In the genomic region with DNA sequence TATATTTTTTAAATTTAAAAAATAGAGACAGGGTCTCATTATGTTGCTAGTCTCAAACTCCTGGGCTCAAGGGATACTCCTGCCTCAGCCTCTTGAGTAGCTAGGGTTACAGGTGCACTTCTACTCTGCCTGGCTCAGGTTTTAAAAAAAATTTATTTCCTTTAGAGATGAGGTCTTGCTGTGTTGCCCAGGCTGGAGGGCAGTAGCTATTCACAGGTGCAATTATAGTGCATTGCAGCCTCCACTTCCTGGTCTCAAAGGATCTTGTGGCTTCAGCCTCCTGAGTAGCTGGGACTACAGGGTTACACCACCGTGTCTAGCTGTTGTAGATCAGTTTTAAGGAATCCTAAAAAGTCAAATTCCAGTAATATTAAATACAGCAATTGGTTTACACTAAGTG, we compare ENCODE assay signal across 28 cellular contexts. TPM values are rescaled to one million over a fixed set of nuclear protein-coding genes. Genes with fewer than 3 reads are reported as not detected.
DNase-seq lines count a peak whose midpoint lies in the region; ATAC-seq and TF ChIP-seq lines count a peak whose summit lies in the region.
"Had no signal": no experiment of that assay in that cellular context is flagged by ENCODE, and none has a peak within 500 bp of the region (broad histone marks: within the 10 kb centered on the region; RNA-seq: fewer than 3 reads in every experiment).

No MANE protein-coding gene starts in this region.

- H3K27me3 ChIP-seq in psoas muscle (ENCODE audit: insufficient read depth in 3 of 3, low read length in 2 of 3) (no peaks in the 10 kb centered on the region), upper lobe of right lung (no peaks in the 10 kb centered on the region)
- H3K27me3 ChIP-seq: ascending aorta, cardiac muscle cell, stomach, tibial artery had no signal

- TF ChIP-seq CTCF in psoas muscle (IDR thresholded peaks at IDR 0.05) (no peak), upper lobe of right lung (IDR thresholded peaks at IDR 0.05) (no peak)

- H3K4me3 Mint-ChIP-seq in T-helper 2 cell treated with Interferon-gamma antibody and Interleukin-4, amounts not matched to agents 5 μg/mL and 100 μg/mL, for 36 hours = peak overlapping the region; percentile 35
- no peak overlapping the region for H3K4me3 Mint-ChIP-seq in central memory CD8-positive, alpha-beta T cell
- H3K4me3 Mint-ChIP-seq: activated B cell treated with CpG ODN at 0.5 μM for 24 hours; activated naive CD4-positive, alpha-beta T cell treated with anti-CD3 and anti-CD28 coated beads, Interleukin-2, amount 10 ng/mL, durations not matched to agents 7 days and 5 days; activated T-helper 1 cell treated with anti-CD3 and anti-CD28 coated beads, Interleukin-12 subunit alpha, Interleukin-12 subunit beta, Interleukin-2, Interleukin-4 antibody, amounts not matched to agents 30 ng/mL and 10 ng/mL and 1 ng/mL, durations not matched to agents 14 hours and 24 hours and 36 hours; GM23338 had no signal

- in situ Hi-C loops in KBM-7 (cut with MboI; ENCODE audit: low pct_unique_long_range_greater_than_20kb, low sequenced_read_pairs) = no loop called here

- H3K27ac ChIP-seq in psoas muscle (peak overlapping the region; percentile 59), upper lobe of right lung (no peak overlapping the region)
- H3K27ac ChIP-seq: cardiac muscle cell, coronary artery, stomach had no signal

- ATAC-seq in central memory CD8-positive, alpha-beta T cell (replicated peaks; ENCODE audit: extremely low read depth, poor library complexity, severe bottlenecking) = no peak
- ATAC-seq in psoas muscle = no peak
- ATAC-seq in upper lobe of right lung = no peak
- ATAC-seq: sciatic nerve had no signal

- no peaks in the 10 kb centered on the region for H3K36me3 ChIP-seq in psoas muscle (ENCODE audit: insufficient read depth in 1 of 2, low read depth in 1 of 2)
- H3K36me3 ChIP-seq in upper lobe of right lung = no peaks in the 10 kb centered on the region
- H3K36me3 ChIP-seq: ascending aorta, cardiac muscle cell, stomach, tibial artery had no signal

- H3K27me3 Mint-ChIP-seq in T-helper 2 cell treated with Interferon-gamma antibody and Interleukin-4, amounts not matched to agents 5 μg/mL and 100 μg/mL, for 36 hours (ENCODE audit: low read depth) = no peaks in the 10 kb centered on the region
- H3K27me3 Mint-ChIP-seq in central memory CD8-positive, alpha-beta T cell = no peaks in the 10 kb centered on the region
- H3K27me3 Mint-ChIP-seq: activated B cell treated with CpG ODN at 0.5 μM for 24 hours; activated naive CD4-positive, alpha-beta T cell treated with anti-CD3 and anti-CD28 coated beads, Interleukin-2, amount 10 ng/mL, durations not matched to agents 7 days and 5 days; progenitor cell of endocrine pancreas had no signal

- H3K9me3 ChIP-seq in psoas muscle = no peaks in the 10 kb centered on the region
- H3K9me3 ChIP-seq in upper lobe of right lung = no peaks in the 10 kb centered on the region
- H3K9me3 ChIP-seq: ascending aorta, stomach, tibial artery had no signal

- H3K4me1 Mint-ChIP-seq in T-helper 2 cell treated with Interferon-gamma antibody and Interleukin-4, amounts not matched to agents 5 μg/mL and 100 μg/mL, for 36 hours (ENCODE audit: low read depth) = peaks cover 40% of the 10 kb centered on the region
- H3K4me1 Mint-ChIP-seq in central memory CD8-positive, alpha-beta T cell = peaks cover 41% of the 10 kb centered on the region

- H3K4me3 ChIP-seq in psoas muscle (no peak overlapping the region), upper lobe of right lung (no peak overlapping the region)
- H3K4me3 ChIP-seq: ascending aorta, cardiac muscle cell, coronary artery, GM23338, stomach, tibial artery had no signal

- H3K4me1 ChIP-seq in psoas muscle = peaks cover 57% of the 10 kb centered on the region
- peaks cover 33% of the 10 kb centered on the region for H3K4me1 ChIP-seq in upper lobe of right lung

- H3K9me3 Mint-ChIP-seq in T-helper 2 cell treated with Interferon-gamma antibody and Interleukin-4, amounts not matched to agents 5 μg/mL and 100 μg/mL, for 36 hours = no peaks in the 10 kb centered on the region
- no peaks in the 10 kb centered on the region for H3K9me3 Mint-ChIP-seq in central memory CD8-positive, alpha-beta T cell
- H3K9me3 Mint-ChIP-seq: activated B cell treated with CpG ODN at 0.5 μM for 24 hours; activated naive CD4-positive, alpha-beta T cell treated with anti-CD3 and anti-CD28 coated beads, Interleukin-2, amount 10 ng/mL, durations not matched to agents 7 days and 5 days; activated T-helper 1 cell treated with anti-CD3 and anti-CD28 coated beads, Interleukin-12 subunit alpha, Interleukin-12 subunit beta, Interleukin-2, Interleukin-4 antibody, amounts not matched to agents 30 ng/mL and 10 ng/mL and 1 ng/mL, durations not matched to agents 14 hours and 24 hours and 36 hours; GM23338 had no signal

- intact Hi-C loops in psoas muscle (cut with DNase I) = no loop called here
- intact Hi-C loops in upper lobe of right lung (cut with DNase I) = no loop called here

- 31 to 47% (median 46%) methylated on average over 1 of the region's 1 CpG for WGBS in psoas muscle, 3 donors

- H3K27ac Mint-ChIP-seq in T-helper 2 cell treated with Interferon-gamma antibody and Interleukin-4, amounts not matched to agents 5 μg/mL and 100 μg/mL, for 36 hours = peak overlapping the region; percentile 23
- peak overlapping the region; percentile 60 for H3K27ac Mint-ChIP-seq in central memory CD8-positive, alpha-beta T cell (ENCODE audit: low read depth)
- H3K27ac Mint-ChIP-seq: activated B cell treated with CpG ODN at 0.5 μM for 24 hours; activated naive CD4-positive, alpha-beta T cell treated with anti-CD3 and anti-CD28 coated beads, Interleukin-2, amount 10 ng/mL, durations not matched to agents 7 days and 5 days; activated T-helper 1 cell treated with anti-CD3 and anti-CD28 coated beads, Interleukin-12 subunit alpha, Interleukin-12 subunit beta, Interleukin-2, Interleukin-4 antibody, amounts not matched to agents 30 ng/mL and 10 ng/mL and 1 ng/mL, durations not matched to agents 14 hours and 24 hours and 36 hours; GM23338; progenitor cell of endocrine pancreas had no signal

- no peak for DNase-seq in T-helper 2 cell treated with Interferon-gamma antibody and Interleukin-4, amounts not matched to agents 5 μg/mL and 100 μg/mL, for 36 hours (ENCODE audit: low spot score)
- DNase-seq in T-helper 2 cell (no peak), NCI-H2029 treated with DMSO at 0.1 percent for 48 hours (lab: John Stamatoyannopoulos, UW) (peak; percentile 27), psoas muscle (no peak), upper lobe of right lung (no peak), KBM-7 (no peak), NK-92 (lab: John Stamatoyannopoulos, UW; ENCODE audit: unreplicated experiment) (no peak)
- DNase-seq in central memory CD8-positive, alpha-beta T cell (ENCODE audit: low spot score in 2 of 2) = no peak
- DNase-seq: 8988T; activated B cell treated with CpG ODN at 0.5 μM for 24 hours; activated CD4-positive, alpha-beta T cell treated with anti-CD3 and anti-CD28 coated beads, Interleukin-2, amount 50 U/mL, for 1 hour; activated naive CD4-positive, alpha-beta T cell treated with anti-CD3 and anti-CD28 coated beads, Interleukin-2, amount 10 ng/mL, durations not matched to agents 7 days and 5 days; effector memory CD4-positive, alpha-beta T cell; IMR-90; mammary epithelial cell; NCI-H1048; NCI-H82; stimulated activated CD4-positive, alpha-beta T cell treated with anti-CD3 and anti-CD28 coated beads, Interleukin-12 subunit alpha, Interleukin-12 subunit beta, amount 100 ng/mL, for 4 hours; stimulated activated CD4-positive, alpha-beta T cell treated with anti-CD3 and anti-CD28 coated beads, Interleukin-2, amount 100 ng/mL, for 48 hours; stomach; tibial artery had no signal

- peaks cover 14% of the 10 kb centered on the region for H3K36me3 Mint-ChIP-seq in T-helper 2 cell treated with Interferon-gamma antibody and Interleukin-4, amounts not matched to agents 5 μg/mL and 100 μg/mL, for 36 hours (ENCODE audit: low read depth)
- peaks cover 2% of the 10 kb centered on the region for H3K36me3 Mint-ChIP-seq in central memory CD8-positive, alpha-beta T cell (ENCODE audit: insufficient read depth)

RNA-seq across cellular contexts. Expression of gene RNF11, which starts 5.0 kb away (rescaled TPM):
- 100 to 1,000 TPM; 102 to 113 (median 107) TPM for total RNA-seq in psoas muscle
- 100 to 1,000 TPM in 1 of 3 donors, 10 to 100 TPM in 2; 64.3 to 137 (median 71.2) TPM for polyA plus RNA-seq in psoas muscle
- 94.0 TPM for total RNA-seq in upper lobe of right lung
